6 cellular contexts compared by ENCODE assay signal in genomic region chr6:161540532-161540931, GRCh38.
"Had no signal": no experiment of that assay in that cellular context is flagged by ENCODE, and none has a peak within 500 bp of the region (broad histone marks: within the 10 kb centered on the region; RNA-seq: fewer than 3 reads in every experiment).

No MANE protein-coding gene starts in this region.

- DNase-seq: H9, HCEC 1CT, KG1 had no signal

- H3K4me3 ChIP-seq: GM23338 had no signal

- H3K9me3 Mint-ChIP-seq: GM23338, H9 had no signal

- H2AFZ ChIP-seq: GM23338 had no signal

- H3K4me3 Mint-ChIP-seq: GM23338, H9 had no signal

- H3K4me2 ChIP-seq: GM23338 had no signal

- H3K27me3 Mint-ChIP-seq: IgD-negative memory B cell had no signal

- H3K4me1 Mint-ChIP-seq: GM23338, IgD-negative memory B cell had no signal

- ATAC-seq: GM23338 had no signal

- H3K27ac ChIP-seq: HL-60 had no signal
